In genomic region chr17:67374329-67375053, GRCh38 we compare ENCODE assay signal across 1 cellular context.
TF ChIP-seq lines count a peak whose summit lies in the region.

No MANE protein-coding gene starts in this region.

TF ChIP-seq in K562, 482 proteins besides CTCF, POLR2A, EP300 and RAD21 (continued from another document and continues in another):
- TF ChIP-seq TOE1 (IDR thresholded peaks at IDR 0.05; ENCODE audit: borderline replicate concordance) (0 out of 2 replicates have a peak, but pooled peaks have one; percentile 13), TOE1 (CRISPR knock-in tag; IDR thresholded peaks at IDR 0.05; ENCODE audit: borderline replicate concordance, low read depth) (no peak), ZNF140 (CRISPR knock-in tag; IDR thresholded peaks at IDR 0.05) (no peak), ZBTB40 (IDR thresholded peaks at IDR 0.05) (peak; percentile 68; the same call in 1 of the 2 replicates), ZBTB40 (CRISPR knock-in tag; IDR thresholded peaks at IDR 0.05) (no peak), DNMT1 (IDR thresholded peaks at IDR 0.05) (no peak), ZBTB7A (IDR thresholded peaks at IDR 0.05; ENCODE audit: borderline replicate concordance, control insufficient read depth, low read depth, low read length) (peak; percentile 36; the same call in 1 of the 2 replicates), NFE2 (IDR thresholded peaks at IDR 0.05; ENCODE audit: low read depth) (peak; percentile 79), USF2 (CRISPR knock-in tag; IDR thresholded peaks at IDR 0.05) (no peak), FOXP1 (CRISPR knock-in tag; IDR thresholded peaks at IDR 0.05) (no peak; the same call in 1 of the 2 replicates), MBD2 (IDR thresholded peaks at IDR 0.05; ENCODE audit: borderline replicate concordance, low read depth) (0 out of 2 replicates have a peak, but pooled peaks have one; percentile 36), NR2F6 (CRISPR knock-in tag; IDR thresholded peaks at IDR 0.05) (no peak), HDAC3 (IDR thresholded peaks at IDR 0.05; ENCODE audit: borderline replicate concordance, partially characterized antibody) (peak; percentile 72), MAX (CRISPR knock-in tag; IDR thresholded peaks at IDR 0.05) (0 out of 2 replicates have a peak, but pooled peaks have one; percentile 42), SOX6 (IDR thresholded peaks at IDR 0.05) (peak; percentile 99), MCM7 (IDR thresholded peaks at IDR 0.05) (no peak), CHD2 (IDR thresholded peaks at IDR 0.05; ENCODE audit: low read depth, low read length) (no peak), GATA2 (CRISPR knock-in tag; IDR thresholded peaks at IDR 0.05) (peak; percentile 76), THRA (IDR thresholded peaks at IDR 0.05) (no peak), E2F8 (IDR thresholded peaks at IDR 0.05; ENCODE audit: low read depth, partially characterized antibody) (no peak), PRPF4 (IDR thresholded peaks at IDR 0.05; ENCODE audit: insufficient read depth, low read depth, low read length, poor library complexity, severe bottlenecking) (no peak), ZNF444 (CRISPR knock-in tag; IDR thresholded peaks at IDR 0.05) (0 out of 2 replicates have a peak, but pooled peaks have one; percentile 29), TRIM24 (IDR thresholded peaks at IDR 0.05) (peak; percentile 92 to 93), MXI1 (IDR thresholded peaks at IDR 0.05; ENCODE audit: low read depth, low read length) (peak; percentile 29; the same call in 1 of the 2 replicates), MEIS2 (IDR thresholded peaks at IDR 0.05; ENCODE audit: partially characterized antibody) (peak; percentile 73), MLLT1 (IDR thresholded peaks at IDR 0.05) (peak; percentile 42 to 47; a peak in 1 of 4 replicates), ARID1B (IDR thresholded peaks at IDR 0.05) (peak; percentile 96), ZNF644 (tag; IDR thresholded peaks at IDR 0.05; ENCODE audit: low read depth) (peak; percentile 91), BRD9 (IDR thresholded peaks at IDR 0.05; ENCODE audit: low read depth, partially characterized antibody) (peak; percentile 12), CC2D1A (IDR thresholded peaks at IDR 0.05) (peak; percentile 78; the same call in 1 of the 2 replicates), KDM1A (IDR thresholded peaks at IDR 0.05) (peak; percentile 87 to 89), YY1 (IDR thresholded peaks at IDR 0.05; ENCODE audit: borderline replicate concordance in 1 of 3, control insufficient read depth in 1 of 3, extremely low read depth in 1 of 3, insufficient read depth in 3 of 3, insufficient read length in 1 of 3, insufficient replicate concordance in 2 of 3, low read depth in 1 of 3, low read length in 2 of 3) (peak in 1 of 3 experiments; percentile 23), MTF1 (CRISPR knock-in tag; IDR thresholded peaks at IDR 0.05; ENCODE audit: borderline replicate concordance) (no peak), NCOA1 (IDR thresholded peaks at IDR 0.05; ENCODE audit: low read depth) (peak; percentile 65; the same call in 1 of the 2 replicates), NR3C1 (CRISPR knock-in tag; IDR thresholded peaks at IDR 0.05) (no peak), ZNF121 (CRISPR knock-in tag; conservative IDR thresholded peaks at IDR 0.05) (no peak), ATF1 (CRISPR knock-in tag; IDR thresholded peaks at IDR 0.05) (no peak), ATF1 (tag; IDR thresholded peaks at IDR 0.05) (peak; percentile 81), SMARCC2 (IDR thresholded peaks at IDR 0.05; ENCODE audit: low read depth) (peak; percentile 46; the same call in 1 of the 2 replicates), TRIM25 (IDR thresholded peaks at IDR 0.05; ENCODE audit: borderline replicate concordance) (no peak), VEZF1 (CRISPR knock-in tag; IDR thresholded peaks at IDR 0.05) (peak; percentile 71), DPF2 (IDR thresholded peaks at IDR 0.05) (peak; percentile 93), CXXC5 (CRISPR knock-in tag; IDR thresholded peaks at IDR 0.05) (peak; percentile 65), CTBP1 (IDR thresholded peaks at IDR 0.05; ENCODE audit: borderline replicate concordance) (peak; percentile 90; the same call in 1 of the 2 replicates), MAFG (tag; conservative IDR thresholded peaks at IDR 0.05) (peak; percentile 90), TEAD4 (IDR thresholded peaks at IDR 0.05; ENCODE audit: low read length) (peak; percentile 95), TEAD4 (CRISPR knock-in tag; IDR thresholded peaks at IDR 0.05; ENCODE audit: borderline replicate concordance) (no peak), ZNF583 (CRISPR knock-in tag; IDR thresholded peaks at IDR 0.05) (peak; percentile 30; the same call in 1 of the 2 replicates), TCF3 (CRISPR knock-in tag; IDR thresholded peaks at IDR 0.05) (peak; percentile 94)
